35 cellular contexts compared by ENCODE assay signal in the genomic region with DNA sequence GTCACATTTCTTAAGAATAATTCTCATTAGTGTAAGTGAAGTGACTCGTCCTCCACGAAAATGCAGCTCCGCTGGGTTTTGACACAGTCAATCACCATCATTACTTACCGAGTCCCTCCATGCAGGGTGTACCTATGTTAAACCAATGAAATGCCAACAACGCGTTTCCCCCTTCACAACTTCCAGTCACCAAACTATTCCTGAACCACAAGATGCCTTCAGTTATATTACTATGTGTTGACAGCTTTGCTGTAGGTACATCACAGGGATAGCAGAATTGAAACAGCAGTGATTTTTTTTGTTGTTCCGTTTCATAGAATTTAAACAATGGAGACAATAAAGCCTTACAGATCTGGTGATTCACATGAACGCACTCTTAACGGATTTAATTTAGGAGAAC.
"Had no signal": no experiment of that assay in that cellular context is flagged by ENCODE, and none has a peak within 500 bp of the region (broad histone marks: within the 10 kb centered on the region; RNA-seq: fewer than 3 reads in every experiment).

No MANE protein-coding gene starts in this region.

- H3K36me3 ChIP-seq: cardiac muscle cell, MG63, Peyer's patch, WERI-Rb-1 had no signal

- H3K36me3 Mint-ChIP-seq: activated CD8-positive, alpha-beta memory T cell treated with anti-CD3 and anti-CD28 coated beads, Interleukin-2, amount 10 ng/mL, durations not matched to agents 7 days and 5 days had no signal

- H3K4me1 Mint-ChIP-seq: activated CD4-positive, alpha-beta memory T cell treated with anti-CD3 and anti-CD28 coated beads, Interleukin-2, amount 10 ng/mL, durations not matched to agents 7 days and 5 days; activated CD8-positive, alpha-beta memory T cell treated with anti-CD3 and anti-CD28 coated beads, Interleukin-2, amount 10 ng/mL, durations not matched to agents 7 days and 5 days; activated naive CD8-positive, alpha-beta T cell treated with anti-CD3 and anti-CD28 coated beads for 36 hours; central memory CD8-positive, alpha-beta T cell had no signal

- H3K27ac ChIP-seq: cardiac muscle cell, Peyer's patch, WERI-Rb-1 had no signal

- DNase-seq: activated CD4-positive, alpha-beta memory T cell treated with anti-CD3 and anti-CD28 coated beads, Interleukin-2, amount 10 ng/mL, durations not matched to agents 7 days and 5 days; activated CD4-positive, alpha-beta T cell treated with anti-CD3 and anti-CD28 coated beads for 1 hour; activated CD4-positive, alpha-beta T cell treated with anti-CD3 and anti-CD28 coated beads for 48 hours; activated CD4-positive, CD25-positive, alpha-beta regulatory T cell; activated CD8-positive, alpha-beta memory T cell treated with anti-CD3 and anti-CD28 coated beads for 24 hours; activated CD8-positive, alpha-beta memory T cell treated with anti-CD3 and anti-CD28 coated beads, Interleukin-2, amount 10 ng/mL, durations not matched to agents 7 days and 5 days; activated CD8-positive, alpha-beta memory T cell treated with anti-CD3 and anti-CD28 coated beads, Interleukin-2, amount 50 U/mL, for 48 hours; activated effector memory CD4-positive, alpha-beta T cell treated with Interleukin-2 at 50 U/mL for 16 hours; activated naive CD4-positive, alpha-beta T cell treated with anti-CD3 and anti-CD28 coated beads, Interleukin-2, amount 50 U/mL, for 16 hours; activated naive CD8-positive, alpha-beta T cell treated with anti-CD3 and anti-CD28 coated beads for 36 hours; activated T-cell treated with anti-CD3 and anti-CD28 coated beads, Interleukin-2, amount 50 U/mL, for 48 hours; amniotic stem cell; aorta; Kasumi-1; KG1; MG63; NCI-H1048; NCI-H1105 treated with DMSO at 0.1 percent for 48 hours; NCI-H1436; NCI-H1694; NCI-H1930; NCI-H2081 treated with DMSO at 0.1 percent for 48 hours; NCI-H2171; NCI-H2227 treated with DMSO at 0.1 percent for 48 hours; NCI-H446; NCI-H524; Peyer's patch; RPMI8226; SIG-M5; SW 1271; T-helper 1 cell; T1000; WERI-Rb-1 had no signal

- ATAC-seq: activated CD8-positive, alpha-beta memory T cell treated with anti-CD3 and anti-CD28 coated beads, Interleukin-2, amount 10 ng/mL, durations not matched to agents 7 days and 5 days had no signal

- H3K27ac Mint-ChIP-seq: activated CD4-positive, alpha-beta memory T cell treated with anti-CD3 and anti-CD28 coated beads, Interleukin-2, amount 10 ng/mL, durations not matched to agents 7 days and 5 days; activated CD8-positive, alpha-beta memory T cell treated with anti-CD3 and anti-CD28 coated beads, Interleukin-2, amount 10 ng/mL, durations not matched to agents 7 days and 5 days; activated naive CD8-positive, alpha-beta T cell treated with anti-CD3 and anti-CD28 coated beads for 36 hours had no signal

- H3K9me3 ChIP-seq: MG63, Peyer's patch had no signal

- H3K27me3 ChIP-seq: cardiac muscle cell, MG63, Peyer's patch had no signal

- H3K4me3 Mint-ChIP-seq: activated CD4-positive, alpha-beta memory T cell treated with anti-CD3 and anti-CD28 coated beads, Interleukin-2, amount 10 ng/mL, durations not matched to agents 7 days and 5 days; activated CD8-positive, alpha-beta memory T cell treated with anti-CD3 and anti-CD28 coated beads, Interleukin-2, amount 10 ng/mL, durations not matched to agents 7 days and 5 days; activated naive CD8-positive, alpha-beta T cell treated with anti-CD3 and anti-CD28 coated beads for 36 hours; central memory CD8-positive, alpha-beta T cell had no signal

- H3K27me3 Mint-ChIP-seq: activated CD4-positive, alpha-beta memory T cell treated with anti-CD3 and anti-CD28 coated beads, Interleukin-2, amount 10 ng/mL, durations not matched to agents 7 days and 5 days; activated CD8-positive, alpha-beta memory T cell treated with anti-CD3 and anti-CD28 coated beads, Interleukin-2, amount 10 ng/mL, durations not matched to agents 7 days and 5 days; activated naive CD8-positive, alpha-beta T cell treated with anti-CD3 and anti-CD28 coated beads for 36 hours; central memory CD8-positive, alpha-beta T cell had no signal

- H3K4me3 ChIP-seq: cardiac muscle cell, MG63, Peyer's patch had no signal

- H3K4me1 ChIP-seq: Peyer's patch had no signal
